Comparison of ENCODE assay signal across 34 cellular contexts in the genomic region with DNA sequence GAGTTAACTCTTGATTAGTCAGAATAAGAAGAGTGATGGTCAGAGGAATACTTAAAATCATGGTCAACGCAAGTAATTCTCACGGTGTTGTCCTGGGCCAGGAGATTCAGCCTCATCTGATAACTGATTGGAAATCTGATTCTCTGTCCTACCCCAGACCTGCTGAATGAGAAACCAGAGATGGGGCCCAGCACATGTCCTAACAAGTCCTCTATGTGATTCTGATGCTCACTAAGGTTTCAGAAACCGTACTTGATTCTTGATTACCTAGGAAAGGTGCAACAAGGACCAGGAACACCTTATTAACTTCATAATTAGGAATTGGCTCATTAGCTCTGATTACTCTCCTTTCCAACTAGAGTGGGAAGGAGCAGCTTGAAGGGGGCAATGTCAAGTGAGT. TPM values are rescaled to one million over a fixed set of nuclear protein-coding genes. Genes with fewer than 3 reads are reported as not detected.
DNase-seq lines count a peak whose midpoint lies in the region; ATAC-seq, FAIRE-seq and TF ChIP-seq lines count a peak whose summit lies in the region.
"Had no signal": no experiment of that assay in that cellular context is flagged by ENCODE, and none has a peak within 500 bp of the region (broad histone marks: within the 10 kb centered on the region; RNA-seq: fewer than 3 reads in every experiment).

No MANE protein-coding gene starts in this region.

- H3K9me3 ChIP-seq in ascending aorta = no peaks in the 10 kb centered on the region
- H3K9me3 ChIP-seq in keratinocyte (ENCODE audit: control insufficient read depth, low read depth, low read length) = no peaks in the 10 kb centered on the region
- H3K9me3 ChIP-seq in transverse colon = no peaks in the 10 kb centered on the region
- H3K9me3 ChIP-seq in upper lobe of right lung = no peaks in the 10 kb centered on the region
- H3K9me3 ChIP-seq: esophagus squamous epithelium, HAP-1, SK-N-SH, thyroid gland had no signal

- peaks cover 23% of the 10 kb centered on the region for H3K36me3 Mint-ChIP-seq in activated naive CD4-positive, alpha-beta T cell treated with anti-CD3 and anti-CD28 coated beads, Interleukin-2, amount 10 ng/mL, durations not matched to agents 7 days and 5 days

- CTCF ChIA-PET in activated naive CD4-positive, alpha-beta T cell treated with anti-CD3 and anti-CD28 coated beads, Interleukin-2, amount 10 ng/mL, durations not matched to agents 7 days and 5 days (lab: Charles Lee) = interaction anchor here (1.0 to 1.7 kb wide), 4 partner anchors 11 to 202 kb away, joined by 3 to 5 read pairs (median 3); no protein-coding TSS in a partner anchor

- H3K4me3 ChIP-seq in ascending aorta = no peak overlapping the region
- H3K4me3 ChIP-seq in keratinocyte (ENCODE audit: control insufficient read depth in 2 of 3, extremely low read depth in 1 of 3, insufficient read depth in 2 of 3, low read depth in 1 of 3, low read length in 3 of 3) = peak overlapping the region in 1 of 3 experiments; percentile 21
- H3K4me3 ChIP-seq in transverse colon = no peak overlapping the region
- H3K4me3 ChIP-seq in upper lobe of right lung = no peak overlapping the region
- H3K4me3 ChIP-seq: esophagus squamous epithelium, HAP-1, thyroid gland had no signal

- H3K27ac ChIP-seq in ascending aorta = peak overlapping the region; percentile 12 to 73
- peak overlapping the region; percentile 34 for H3K27ac ChIP-seq in keratinocyte (ENCODE audit: control insufficient read depth, insufficient read depth, low read length)
- H3K27ac ChIP-seq in transverse colon = peak overlapping the region; percentile 76 to 84 (median 78)
- H3K27ac ChIP-seq in upper lobe of right lung = no peak overlapping the region
- H3K27ac ChIP-seq: thyroid gland had no signal

- TF ChIP-seq EP300 in transverse colon (IDR thresholded peaks at IDR 0.05; ENCODE audit: low read depth) = no peak

- TF ChIP-seq CTCF in ascending aorta (IDR thresholded peaks at IDR 0.05) (no peak), keratinocyte (optimal IDR thresholded peaks at IDR 0.05 in 1 of 3, IDR thresholded peaks at IDR 0.05 in 1 of 3, conservative IDR thresholded peaks at IDR 0.05 in 1 of 3; ENCODE audit: extremely low read depth in 1 of 3, insufficient read depth in 2 of 3, low read length in 3 of 3) (no peak), transverse colon (IDR thresholded peaks at IDR 0.05) (no peak), upper lobe of right lung (IDR thresholded peaks at IDR 0.05) (no peak)

- peaks cover 6% of the 10 kb centered on the region for H3K4me1 Mint-ChIP-seq in activated naive CD4-positive, alpha-beta T cell treated with anti-CD3 and anti-CD28 coated beads, Interleukin-2, amount 10 ng/mL, durations not matched to agents 7 days and 5 days

- dilution Hi-C loops in keratinocyte (cut with MboI; ENCODE audit: extremely low pct_ligation_motif_present, low sequenced_read_pairs) = no loop called here

- intact Hi-C loops in ascending aorta (cut with DNase I) = no loop called here
- intact Hi-C loops in transverse colon (cut with DNase I; ENCODE audit: low total_unique reads) = loop anchor here (5.0 to 10.0 kb wide), 3 partner anchors 43 to 148 kb away; a partner anchor contains a TSS
- intact Hi-C loops in upper lobe of right lung (cut with DNase I) = loop anchor here (5.0 kb wide), 1 partner anchor 193 kb away; no protein-coding TSS in a partner anchor

- H3K9ac ChIP-seq in keratinocyte (ENCODE audit: control insufficient read depth, extremely low read depth, insufficient read depth, low read length) = no peak overlapping the region
- H3K9ac ChIP-seq: SK-N-SH had no signal

- peak; percentile 73 for FAIRE-seq in keratinocyte (lab: Jason Lieb, UNC)
- FAIRE-seq: frontal cortex, GM19239, small intestine had no signal

- no peaks in the 10 kb centered on the region for H3K9me1 ChIP-seq in keratinocyte (ENCODE audit: control insufficient read depth, extremely low read depth, insufficient read depth, low read length)

- DNase-seq in activated naive CD4-positive, alpha-beta T cell treated with anti-CD3 and anti-CD28 coated beads, Interleukin-2, amount 10 ng/mL, durations not matched to agents 7 days and 5 days = no peak
- no peak for DNase-seq in activated naive CD4-positive, alpha-beta T cell treated with Interleukin-2 at 50 U/mL for 16 hours
- DNase-seq in ascending aorta (ENCODE audit: low spot score in 2 of 2) (no peak), keratinocyte (ENCODE audit: low read depth, low spot score) (no peak), transverse colon (no peak), upper lobe of right lung (no peak), COR-L47 (lab: John Stamatoyannopoulos, UW) (no peak)
- DNase-seq: activated CD4-positive, alpha-beta T cell treated with anti-CD3 and anti-CD28 coated beads for 4 hours; activated naive CD8-positive, alpha-beta T cell treated with anti-CD3 and anti-CD28 coated beads for 36 hours; aorta; caudate nucleus; cortex of kidney; effector memory CD8-positive, alpha-beta T cell; esophagus squamous epithelium; hypothalamus; midbrain; naive thymus-derived CD8-positive, alpha-beta T cell; NCI-H1105; NCI-H187 treated with DMSO at 0.1 percent for 48 hours; NCI-H345; NCI-H748 treated with DMSO at 0.1 percent for 48 hours; SK-N-SH; small intestine; stimulated activated CD4-positive, alpha-beta T cell treated with anti-CD3 and anti-CD28 coated beads, Interleukin-1b, Interleukin-23, amount 100 ng/mL, for 48 hours; stimulated activated CD8-positive, alpha-beta memory T cell treated with anti-CD3 and anti-CD28 coated beads, Interleukin-4, amount 100 ng/mL, for 48 hours; stimulated activated naive CD8-positive, alpha-beta T cell treated with anti-CD3 and anti-CD28 coated beads, Interleukin-15, amount 100 ng/mL, for 72 hours; T-helper 2 cell; thyroid gland had no signal

- H3K79me2 ChIP-seq in keratinocyte (ENCODE audit: control insufficient read depth, insufficient read depth, low read length) = no peaks in the 10 kb centered on the region

- peak overlapping the region; percentile 68 for H3K4me2 ChIP-seq in keratinocyte (ENCODE audit: control insufficient read depth, extremely low read depth, insufficient read depth, low read depth, low read length)
- H3K4me2 ChIP-seq: SK-N-SH had no signal

- TF ChIP-seq POLR2A in transverse colon (IDR thresholded peaks at IDR 0.05) = no peak

- no peaks in the 10 kb centered on the region for H3K27me3 Mint-ChIP-seq in activated naive CD4-positive, alpha-beta T cell treated with anti-CD3 and anti-CD28 coated beads, Interleukin-2, amount 10 ng/mL, durations not matched to agents 7 days and 5 days
- H3K27me3 Mint-ChIP-seq: activated naive CD8-positive, alpha-beta T cell treated with anti-CD3 and anti-CD28 coated beads for 36 hours; effector memory CD8-positive, alpha-beta T cell; naive thymus-derived CD8-positive, alpha-beta T cell; stimulated activated naive CD8-positive, alpha-beta T cell treated with anti-CD3 and anti-CD28 coated beads, Interleukin-15, amount 100 ng/mL, for 72 hours had no signal

- H4K20me1 ChIP-seq in keratinocyte (ENCODE audit: control insufficient read depth, extremely low read depth, insufficient read depth, low read length) = no peaks in the 10 kb centered on the region

- no peak overlapping the region for H3K4me3 Mint-ChIP-seq in activated naive CD4-positive, alpha-beta T cell treated with anti-CD3 and anti-CD28 coated beads, Interleukin-2, amount 10 ng/mL, durations not matched to agents 7 days and 5 days
- H3K4me3 Mint-ChIP-seq: activated naive CD8-positive, alpha-beta T cell treated with anti-CD3 and anti-CD28 coated beads for 36 hours; activated T-helper 1 cell treated with anti-CD3 and anti-CD28 coated beads, Interleukin-12 subunit alpha, Interleukin-12 subunit beta, Interleukin-2, Interleukin-4 antibody, amounts not matched to agents 30 ng/mL and 10 ng/mL and 1 ng/mL, durations not matched to agents 14 hours and 24 hours and 36 hours; effector memory CD8-positive, alpha-beta T cell; naive thymus-derived CD8-positive, alpha-beta T cell; stimulated activated naive CD8-positive, alpha-beta T cell treated with anti-CD3 and anti-CD28 coated beads, Interleukin-15, amount 100 ng/mL, for 72 hours had no signal

- H3K9me3 Mint-ChIP-seq in activated naive CD4-positive, alpha-beta T cell treated with anti-CD3 and anti-CD28 coated beads, Interleukin-2, amount 10 ng/mL, durations not matched to agents 7 days and 5 days = no peaks in the 10 kb centered on the region
- H3K9me3 Mint-ChIP-seq: activated naive CD8-positive, alpha-beta T cell treated with anti-CD3 and anti-CD28 coated beads for 36 hours; activated T-helper 1 cell treated with anti-CD3 and anti-CD28 coated beads, Interleukin-12 subunit alpha, Interleukin-12 subunit beta, Interleukin-2, Interleukin-4 antibody, amounts not matched to agents 30 ng/mL and 10 ng/mL and 1 ng/mL, durations not matched to agents 14 hours and 24 hours and 36 hours; effector memory CD8-positive, alpha-beta T cell; naive thymus-derived CD8-positive, alpha-beta T cell; stimulated activated naive CD8-positive, alpha-beta T cell treated with anti-CD3 and anti-CD28 coated beads, Interleukin-15, amount 100 ng/mL, for 72 hours had no signal

- H3K4me1 ChIP-seq in ascending aorta (peaks cover 5 to 21% of the 10 kb centered on the region in 2 donors), keratinocyte (ENCODE audit: control insufficient read depth, extremely low read depth, insufficient read depth, low read length) (peaks cover 15% of the 10 kb centered on the region), transverse colon (peaks cover 7 to 37% (median 24%) of the 10 kb centered on the region in 4 donors), upper lobe of right lung (no peaks in the 10 kb centered on the region)
- H3K4me1 ChIP-seq: thyroid gland had no signal

- ATAC-seq in upper lobe of right lung = no peak
- no peak for ATAC-seq in HG03039 (IDR thresholded peaks at IDR 0.05; ENCODE audit: unreplicated experiment)
- ATAC-seq: effector memory CD8-positive, alpha-beta T cell; left lobe of liver; naive thymus-derived CD8-positive, alpha-beta T cell; stimulated activated naive CD8-positive, alpha-beta T cell treated with anti-CD3 and anti-CD28 coated beads, Interleukin-15, amount 100 ng/mL, for 72 hours had no signal

- H3K36me3 ChIP-seq in ascending aorta (peaks cover 3 to 7% of the 10 kb centered on the region in 2 donors), keratinocyte (ENCODE audit: control insufficient read depth in 2 of 2, extremely low read depth in 1 of 2, insufficient read depth in 2 of 2, low read length in 2 of 2) (peaks cover 5 to 6% of the 10 kb centered on the region in 2 experiments), transverse colon (peaks cover 0 to 4% (median 0%) of the 10 kb centered on the region in 4 donors), upper lobe of right lung (peaks cover 33% of the 10 kb centered on the region)
- H3K36me3 ChIP-seq: thyroid gland had no signal

- in situ Hi-C loops in transverse colon (cut with MboI; ENCODE audit: low pct_ligation_motif_present in 1 of 4, low pct_unique_long_range_greater_than_20kb in 1 of 4, low sequenced_read_pairs in 3 of 4) = loop anchor here in 1 of 4 donors (5.0 to 10.0 kb wide), 2 partner anchors 86 to 198 kb away; no protein-coding TSS in a partner anchor

- H3K27ac Mint-ChIP-seq in activated naive CD4-positive, alpha-beta T cell treated with anti-CD3 and anti-CD28 coated beads, Interleukin-2, amount 10 ng/mL, durations not matched to agents 7 days and 5 days = peak overlapping the region; percentile 37
- H3K27ac Mint-ChIP-seq: activated naive CD8-positive, alpha-beta T cell treated with anti-CD3 and anti-CD28 coated beads for 36 hours; activated T-helper 1 cell treated with anti-CD3 and anti-CD28 coated beads, Interleukin-12 subunit alpha, Interleukin-12 subunit beta, Interleukin-2, Interleukin-4 antibody, amounts not matched to agents 30 ng/mL and 10 ng/mL and 1 ng/mL, durations not matched to agents 14 hours and 24 hours and 36 hours; effector memory CD8-positive, alpha-beta T cell had no signal

- H3K27me3 ChIP-seq in ascending aorta (no peaks in the 10 kb centered on the region), keratinocyte (ENCODE audit: control insufficient read depth, extremely low read depth, insufficient read depth, low read length) (no peaks in the 10 kb centered on the region), transverse colon (no peaks in the 10 kb centered on the region), upper lobe of right lung (no peaks in the 10 kb centered on the region)
- H3K27me3 ChIP-seq: esophagus squamous epithelium, thyroid gland had no signal

- 89 to 100% methylated on average over 2 to 3 of the region's 3 CpGs for WGBS in transverse colon (ENCODE audit: low coverage in 1 of 2), 2 donors

- H2AFZ ChIP-seq in keratinocyte (ENCODE audit: control insufficient read depth, low read length) = no peak overlapping the region

RNA-seq across cellular contexts. Expression of a gene that starts 44.5 kb away (rescaled TPM):
- total RNA-seq in ascending aorta = 16.2 TPM
- 17.4 to 34.6 TPM (median 27.0 TPM) in 3 replicates for polyA plus RNA-seq in keratinocyte
- 8.9 TPM for polyA plus RNA-seq in keratinocyte (2011; ENCODE audit: low read depth)
- 20.6 and 23.3 TPM in 2 replicates for polyA plus RNA-seq in keratinocyte (2011; cell fraction: cytosol; rRNA removed)
- polyA plus RNA-seq in keratinocyte (2011; cell fraction: nucleus; rRNA removed) = 74.6 and 76.5 TPM in 2 replicates
- 13.9 and 25.2 TPM in 2 replicates for polyA plus RNA-seq in keratinocyte (2012; ENCODE audit: low replicate concordance)
- polyA minus RNA-seq in keratinocyte = 56.7 to 130 TPM (median 69.2 TPM) in 3 replicates
- 29.9 TPM for polyA minus RNA-seq in keratinocyte (2011; cell fraction: cytosol; rRNA and poly(A)+ RNA removed)
- 54.7 and 97.6 TPM in 2 replicates for polyA minus RNA-seq in keratinocyte (2011; cell fraction: nucleus; rRNA and poly(A)+ RNA removed)
- total RNA-seq in transverse colon = 10 to 100 TPM; 53.0 to 69.9 (median 54.7) TPM
- total RNA-seq in upper lobe of right lung = 64.8 TPM
